8 cellular contexts compared by ENCODE assay signal in the genomic region with DNA sequence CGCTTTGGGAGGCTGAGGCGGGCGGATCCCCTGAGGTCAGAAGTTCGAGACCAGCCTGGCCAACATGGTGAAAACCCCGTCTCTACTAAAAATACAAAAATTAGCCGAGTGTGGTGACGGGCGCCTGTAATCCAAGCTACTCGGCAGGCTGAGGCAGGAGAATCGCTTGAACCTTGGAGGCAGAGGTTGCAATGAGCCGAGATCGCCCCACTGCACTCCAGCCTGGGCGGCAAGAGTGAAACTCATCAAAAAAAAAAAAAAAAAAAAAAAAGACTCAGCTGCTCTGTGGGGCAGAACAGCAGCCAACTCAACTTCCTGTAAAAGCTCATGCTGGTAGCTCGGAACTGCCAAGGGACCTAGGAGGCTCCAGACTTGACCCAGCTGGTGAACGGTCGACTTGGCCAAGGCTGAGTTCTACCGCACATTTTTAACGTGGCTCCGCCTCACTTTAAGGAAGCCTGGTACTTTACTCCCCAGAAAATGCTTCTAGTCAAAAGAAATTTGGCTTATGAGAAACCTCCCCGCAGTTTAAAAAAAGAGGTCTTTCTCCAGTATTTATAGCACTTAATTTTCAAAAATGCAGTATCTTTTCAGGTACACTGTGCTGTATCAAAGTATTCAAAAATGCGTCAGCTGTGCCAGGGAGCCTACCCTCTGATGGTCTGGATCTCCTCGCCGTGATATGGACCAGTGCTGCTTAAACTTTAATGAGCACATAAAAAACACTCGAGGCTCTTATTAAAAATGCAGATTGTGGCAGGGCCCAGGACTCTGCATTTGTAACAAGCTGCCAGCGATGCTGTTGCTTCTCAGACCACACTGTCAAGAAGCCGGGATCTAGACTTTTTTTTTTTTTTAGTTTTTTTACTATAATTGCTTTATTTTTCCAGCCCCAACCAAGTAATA. TPM values are rescaled to one million over a fixed set of nuclear protein-coding genes. Genes with fewer than 3 reads are reported as not detected.
DNase-seq lines count a peak whose midpoint lies in the region; ATAC-seq and TF ChIP-seq lines count a peak whose summit lies in the region.

No MANE protein-coding gene starts in this region.

- ATAC-seq in HG03460 (IDR thresholded peaks at IDR 0.05; ENCODE audit: unreplicated experiment): peak; percentile 29
- no peak for ATAC-seq in HG03039 (IDR thresholded peaks at IDR 0.05; ENCODE audit: unreplicated experiment)

- H3K4me1 Mint-ChIP-seq in neural crest cell: peaks cover 39% of the 10 kb centered on the region

- peaks cover 4% of the 10 kb centered on the region for H3K27me3 Mint-ChIP-seq in neural crest cell (ENCODE audit: low read depth)

- peaks cover 4% of the 10 kb centered on the region for H3K9me3 Mint-ChIP-seq in neural crest cell

- peak overlapping the region; percentile 88 for H3K4me3 Mint-ChIP-seq in neural crest cell

- no peaks in the 10 kb centered on the region for H3K27me3 ChIP-seq in WERI-Rb-1 (ENCODE audit: insufficient read depth, low read depth, severe bottlenecking)

- H3K9me3 ChIP-seq in WERI-Rb-1 (ENCODE audit: severe bottlenecking): no peaks in the 10 kb centered on the region

- peak overlapping the region; percentile 50 for H3K27ac ChIP-seq in WERI-Rb-1

- H3K36me3 Mint-ChIP-seq in neural crest cell (ENCODE audit: low read depth): peaks cover 5% of the 10 kb centered on the region

- H3K36me3 ChIP-seq in WERI-Rb-1: peaks cover 11% of the 10 kb centered on the region

- DNase-seq in Daoy (ENCODE audit: low read depth) (peak; percentile 82), WERI-Rb-1 (no peak), fibroblast of mammary gland (ENCODE audit: low read depth) (peak; percentile 86), neural crest cell (ENCODE audit: low read depth, low spot score) (no peak), NCI-H2196 treated with DMSO at 0.1 percent for 48 hours (lab: John Stamatoyannopoulos, UW; ENCODE audit: unreplicated experiment) (no peak), islet precursor cell (no peak)

- H3K27ac Mint-ChIP-seq in neural crest cell (ENCODE audit: unreplicated experiment): peak overlapping the region; percentile 35

- H3K4me3 ChIP-seq in WERI-Rb-1 (ENCODE audit: low read depth, low read length): peak overlapping the region; percentile 85
- H3K4me3 ChIP-seq in fibroblast of mammary gland (ENCODE audit: control insufficient read depth, low read depth, low read length): peak overlapping the region; percentile 52

- TF ChIP-seq CTCF in WERI-Rb-1 (IDR thresholded peaks at IDR 0.05; ENCODE audit: low read depth, low read length): no peak
- no peak for TF ChIP-seq CTCF in fibroblast of mammary gland (conservative IDR thresholded peaks at IDR 0.05; ENCODE audit: control insufficient read depth, insufficient read depth, low read depth, low read length)
- TF ChIP-seq CTCF in neural crest cell (conservative IDR thresholded peaks at IDR 0.05): no peak

RNA-seq across cellular contexts. Expression of gene SMARCD2, which starts 1.2 kb away (rescaled TPM):
- total RNA-seq in Daoy (2014; rRNA removed; shearing (Covaris generic)): 69.4 and 73.5 TPM in 2 replicates
- 43.0 and 45.5 TPM in 2 replicates for total RNA-seq in neural crest cell

RNA-seq across cellular contexts. Expression of gene FTSJ3, which starts 16.2 kb away (rescaled TPM):
- total RNA-seq in Daoy (2014; rRNA removed; shearing (Covaris generic)): 91.3 and 116 TPM in 2 replicates
- total RNA-seq in neural crest cell: 57.4 and 59.9 TPM in 2 replicates

RNA-seq across cellular contexts. Expression of gene PSMC5, which starts 16.4 kb away (rescaled TPM):
- total RNA-seq in Daoy (2014; rRNA removed; shearing (Covaris generic)): 75.3 and 98.5 TPM in 2 replicates
- 170 and 178 TPM in 2 replicates for total RNA-seq in neural crest cell

RNA-seq across cellular contexts. Expression of gene CSH2, which starts 29.8 kb away (rescaled TPM):
- not detected in 2 replicates for total RNA-seq in Daoy (2014; rRNA removed; shearing (Covaris generic))
- total RNA-seq in neural crest cell: not detected in 2 replicates

RNA-seq across cellular contexts. Expression of gene GH2, which starts 38.1 kb away (rescaled TPM):
- not detected in 2 replicates for total RNA-seq in Daoy (2014; rRNA removed; shearing (Covaris generic))
- not detected in 2 replicates for total RNA-seq in neural crest cell

Comparison
In these comparisons a context has a peak if more than half of its experiments do, and no peak if none do; other contexts are left out.
1. DNase-seq: peak in Daoy (single experiment) and fibroblast of mammary gland (single experiment); none in WERI-Rb-1 (single experiment), neural crest cell (single experiment), NCI-H2196 treated with DMSO at 0.1 percent for 48 hours (single experiment) and islet precursor cell (single experiment).